8 cellular contexts compared by ENCODE assay signal in the genomic region with DNA sequence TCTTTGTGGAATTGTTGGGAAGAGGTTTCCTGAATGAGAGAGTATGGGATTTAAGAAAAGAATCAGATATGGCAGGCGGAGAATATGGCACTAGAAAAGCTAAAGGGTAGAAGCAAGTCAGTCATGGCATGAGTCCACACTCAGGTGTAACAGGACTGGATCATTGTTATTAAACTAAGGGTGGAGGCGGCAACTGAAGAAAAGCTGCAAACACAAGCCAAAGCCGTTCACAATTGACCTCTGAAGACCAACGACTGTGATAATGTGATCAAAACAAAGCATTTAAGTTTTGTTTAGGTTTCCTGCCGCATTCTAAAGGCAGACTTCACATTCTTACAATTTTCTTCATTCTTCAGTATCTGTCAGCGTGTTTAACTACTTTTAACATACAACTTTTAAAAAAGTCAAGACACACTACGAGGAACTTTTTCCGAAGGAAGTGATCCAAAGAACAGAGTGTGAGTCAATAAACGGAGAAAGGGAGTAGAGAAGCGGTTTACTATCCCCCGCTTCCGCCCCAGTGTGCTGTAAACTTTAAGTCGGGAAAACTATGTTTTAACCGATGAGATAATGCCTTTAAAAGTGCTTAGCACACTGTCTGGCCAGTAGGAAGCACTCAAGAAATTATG. TPM values are rescaled to one million over a fixed set of nuclear protein-coding genes. Genes with fewer than 3 reads are reported as not detected.
DNase-seq lines count a peak whose midpoint lies in the region; ATAC-seq, FAIRE-seq and TF ChIP-seq lines count a peak whose summit lies in the region.

No MANE protein-coding gene starts in this region.

- DNase-seq in GM03348 (ENCODE audit: low spot score) (peak; percentile 44), SJSA1 (ENCODE audit: low read depth in 1 of 2, low spot score in 2 of 2) (no peak), coronary artery (ENCODE audit: low spot score) (no peak), lower lobe of right lung (peak; percentile 50), suprapubic skin (ENCODE audit: low spot score in 2 of 2) (no peak), NCI-H1436 (lab: John Stamatoyannopoulos, UW) (no peak), D721Med (ENCODE audit: insufficient read length, low spot score) (no peak)

- peak overlapping the region; percentile 91 for H3K4me3 ChIP-seq in SJSA1
- peak overlapping the region; percentile 91 for H3K4me3 ChIP-seq in coronary artery
- H3K4me3 ChIP-seq in lower lobe of right lung: peak overlapping the region; percentile 96
- H3K4me3 ChIP-seq in suprapubic skin: peak overlapping the region; percentile 93

- H3K27me3 ChIP-seq in SJSA1 (replicated peaks): no peaks in the 10 kb centered on the region
- H3K27me3 ChIP-seq in lower lobe of right lung (ENCODE audit: low read depth): no peaks in the 10 kb centered on the region
- H3K27me3 ChIP-seq in suprapubic skin: no peaks in the 10 kb centered on the region

- intact Hi-C loops in lower lobe of right lung (cut with DNase I): no loop called here

- FAIRE-seq in D721Med (lab: Jason Lieb, UNC): no peak

- TF ChIP-seq POLR2A in suprapubic skin (IDR thresholded peaks at IDR 0.05): no peak

- H3K9me3 ChIP-seq in SJSA1 (replicated peaks) (no peaks in the 10 kb centered on the region; the same call in 1 of the 2 replicates), lower lobe of right lung (no peaks in the 10 kb centered on the region), suprapubic skin (no peaks in the 10 kb centered on the region)

- H3K36me3 ChIP-seq in SJSA1 (peaks cover 9% of the 10 kb centered on the region), lower lobe of right lung (no peaks in the 10 kb centered on the region), suprapubic skin (no peaks in the 10 kb centered on the region)

- peaks cover 35% of the 10 kb centered on the region for H3K4me1 ChIP-seq in SJSA1 (replicated peaks)
- peaks cover 39% of the 10 kb centered on the region for H3K4me1 ChIP-seq in lower lobe of right lung
- H3K4me1 ChIP-seq in suprapubic skin: peaks cover 64% of the 10 kb centered on the region

- TF ChIP-seq CTCF in coronary artery (IDR thresholded peaks at IDR 0.05): no peak
- TF ChIP-seq CTCF in lower lobe of right lung (IDR thresholded peaks at IDR 0.05): no peak
- no peak for TF ChIP-seq CTCF in suprapubic skin (IDR thresholded peaks at IDR 0.05)
- TF ChIP-seq CTCF in D721Med (IDR thresholded peaks at IDR 0.05; ENCODE audit: insufficient read depth, missing control alignments): no peak

- ATAC-seq in HG02678 (IDR thresholded peaks at IDR 0.05; ENCODE audit: unreplicated experiment) (peak; percentile 2), lower lobe of right lung (peak; percentile 25 to 34)

- peak overlapping the region; percentile 95 for H3K27ac ChIP-seq in SJSA1
- peak overlapping the region; percentile 96 to 97 for H3K27ac ChIP-seq in coronary artery
- peak overlapping the region; percentile 99 for H3K27ac ChIP-seq in lower lobe of right lung
- H3K27ac ChIP-seq in suprapubic skin: peak overlapping the region; percentile 98

- no peak for TF ChIP-seq EP300 in suprapubic skin (IDR thresholded peaks at IDR 0.05)

- WGBS in suprapubic skin: 5% methylated on average over 14 of the region's 14 CpGs

RNA-seq across cellular contexts. Expression of gene SLAIN2, which starts 0.9 kb away (rescaled TPM):
- 9.0 and 40.1 TPM in 2 replicates for total RNA-seq in SJSA1 (2014; rRNA removed; shearing (Covaris generic))
- total RNA-seq in lower lobe of right lung: 91.6 TPM
- total RNA-seq in suprapubic skin: 100 to 1,000 TPM in 3 of 4 donors, 10 to 100 TPM in 1; 84.7 to 167 (median 147) TPM

Comparison
In these comparisons a context has a peak if more than half of its experiments do, and no peak if none do; other contexts are left out.
1. DNase-seq: peak in GM03348 (single experiment) and lower lobe of right lung (single experiment); none in SJSA1 (0 of 2), coronary artery (single experiment), suprapubic skin (0 of 2), NCI-H1436 (single experiment) and D721Med (single experiment).
2. Peak in every context shown above with its lines, with median percentiles within 50 percentile points of each other: H3K27ac ChIP-seq and H3K4me3 ChIP-seq.